19 cellular contexts compared by ENCODE assay signal in the genomic region with DNA sequence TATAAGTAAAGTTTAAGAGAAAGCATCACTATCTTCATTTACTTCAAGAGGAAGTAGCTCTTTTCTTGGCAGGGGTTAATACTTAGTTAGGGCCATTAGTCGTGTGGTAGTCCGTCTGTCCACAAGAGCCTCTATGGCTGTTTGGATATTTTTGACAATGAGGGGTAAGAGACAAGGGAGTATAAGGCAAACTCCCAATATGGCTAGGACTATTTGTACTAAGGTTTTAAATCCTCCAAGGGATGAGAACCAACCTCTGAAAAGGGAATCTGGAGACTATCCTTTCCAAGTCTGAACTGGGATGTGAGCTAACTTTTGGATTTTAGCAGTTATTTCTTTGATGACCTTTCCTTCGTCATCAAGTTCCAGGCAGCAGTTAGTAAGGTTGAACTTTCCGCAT. TPM values are rescaled to one million over a fixed set of nuclear protein-coding genes. Genes with fewer than 3 reads are reported as not detected.
DNase-seq lines count a peak whose midpoint lies in the region; ATAC-seq and TF ChIP-seq lines count a peak whose summit lies in the region.
"Had no signal": no experiment of that assay in that cellular context is flagged by ENCODE, and none has a peak within 500 bp of the region (broad histone marks: within the 10 kb centered on the region; RNA-seq: fewer than 3 reads in every experiment).

TSS of gene ZNF117 (minus strand) at position 101 of the 400 bp plus-strand sequence.

- H3K4me3 ChIP-seq in AG04450 (ENCODE audit: low read depth, low read length), result no peak within 1 kb of the TSS
- H3K4me3 ChIP-seq in skeletal muscle tissue (ENCODE audit: low read length in 3 of 3), result no peak within 1 kb of the TSS

- ATAC-seq in HG03039 (IDR thresholded peaks at IDR 0.05; ENCODE audit: unreplicated experiment), result no peak
- ATAC-seq: activated T-cell treated with anti-CD3 and anti-CD28 coated beads, Interleukin-2, amount 50 U/mL, for 4 hours; left colon; Right ventricle myocardium inferior; stimulated activated naive B cell treated with anti-CD40 and anti-IgM and Interleukin-4, amounts not matched to agents 10 μg/mL and 1 μg/mL and 100 μg/mL, for 72 hours had no signal

- no peak for TF ChIP-seq CTCF in AG04450 (IDR thresholded peaks at IDR 0.05; ENCODE audit: low read depth, low read length)

- POLR2A ChIA-PET in AG04450 (lab: Yijun Ruan, JAX), result no interaction called here

- H3K27ac ChIP-seq in AG04450 (ENCODE audit: low read depth, low read length) (no peak within 1 kb of the TSS), skeletal muscle tissue (ENCODE audit: low read depth, low read length) (peak within 1 kb of the TSS; percentile 42)
- H3K27ac ChIP-seq: parathyroid adenoma had no signal

- H3K9me3 ChIP-seq in AG04450 (ENCODE audit: control insufficient read depth, insufficient read depth, low read length) (peaks cover 42% of the 10 kb centered on the region), skeletal muscle tissue (ENCODE audit: control insufficient read depth in 3 of 3, low read length in 3 of 3) (peaks cover 0 to 2% (median 0%) of the 10 kb centered on the region in 3 donors)

- H3K36me3 ChIP-seq in skeletal muscle tissue (ENCODE audit: control insufficient read depth in 3 of 3, insufficient read depth in 3 of 3, low read length in 3 of 3), result peaks cover 2 to 9% (median 6%) of the 10 kb centered on the region in 3 donors

- peaks cover 2% of the 10 kb centered on the region for H3K27me3 ChIP-seq in AG04450 (ENCODE audit: control insufficient read depth, insufficient read depth, low read length)
- no peaks in the 10 kb centered on the region for H3K27me3 ChIP-seq in skeletal muscle tissue (ENCODE audit: control insufficient read depth in 3 of 3, insufficient read depth in 3 of 3, low read length in 3 of 3)

- CTCF ChIA-PET in AG04450 (lab: Charles Lee), result no interaction called here

- DNase-seq in AG04450 (ENCODE audit: low read depth, low spot score), result no peak
- DNase-seq in cerebellum (ENCODE audit: low spot score), result no peak
- no peak for DNase-seq in mesenteric fat pad (ENCODE audit: low spot score)
- no peak for DNase-seq in NCI-H2107 treated with DMSO at 0.1 percent for 48 hours (lab: John Stamatoyannopoulos, UW; ENCODE audit: unreplicated experiment)
- DNase-seq in foreskin melanocyte, result no peak
- no peak for DNase-seq in 8988T
- DNase-seq: activated CD4-positive, alpha-beta T cell treated with anti-CD3 and anti-CD28 coated beads for 1 hour; activated naive CD4-positive, alpha-beta T cell treated with anti-CD3 and anti-CD28 coated beads for 36 hours; activated T-cell treated with anti-CD3 and anti-CD28 coated beads, Interleukin-2, amount 50 U/mL, for 4 hours; anterior cingulate cortex; left colon; NCI-H1105; NCI-H526 treated with DMSO at 0.1 percent for 48 hours; stimulated activated CD4-positive, alpha-beta T cell treated with anti-CD3 and anti-CD28 coated beads, Interleukin-2, amount 100 ng/mL, for 24 hours; stimulated activated naive B cell treated with anti-CD40 and anti-IgM and Interleukin-4, amounts not matched to agents 10 μg/mL and 1 μg/mL and 100 μg/mL, for 72 hours had no signal

- H3K4me1 ChIP-seq in skeletal muscle tissue (ENCODE audit: control insufficient read depth in 3 of 3, insufficient read depth in 3 of 3, low read length in 3 of 3), result no peaks in the 10 kb centered on the region
- H3K4me1 ChIP-seq: parathyroid adenoma had no signal

- H3K9ac ChIP-seq in skeletal muscle tissue (ENCODE audit: low read depth in 1 of 3, low read length in 3 of 3), result no peak within 1 kb of the TSS
- H3K9ac ChIP-seq: parathyroid adenoma had no signal

RNA-seq across cellular contexts. Expression of gene ZNF117, which starts in this region (rescaled TPM):
- 9.4 and 12.9 TPM in 2 replicates for polyA plus RNA-seq in AG04450 (2011; rRNA removed)
- polyA minus RNA-seq in AG04450 (2011; rRNA and poly(A)+ RNA removed), result 2.6 and 5.3 TPM in 2 replicates
- total RNA-seq in cerebellum (52.9 TPM), mesenteric fat pad (58.1 TPM), skeletal muscle tissue (9.9 TPM)
